In the genomic region with DNA sequence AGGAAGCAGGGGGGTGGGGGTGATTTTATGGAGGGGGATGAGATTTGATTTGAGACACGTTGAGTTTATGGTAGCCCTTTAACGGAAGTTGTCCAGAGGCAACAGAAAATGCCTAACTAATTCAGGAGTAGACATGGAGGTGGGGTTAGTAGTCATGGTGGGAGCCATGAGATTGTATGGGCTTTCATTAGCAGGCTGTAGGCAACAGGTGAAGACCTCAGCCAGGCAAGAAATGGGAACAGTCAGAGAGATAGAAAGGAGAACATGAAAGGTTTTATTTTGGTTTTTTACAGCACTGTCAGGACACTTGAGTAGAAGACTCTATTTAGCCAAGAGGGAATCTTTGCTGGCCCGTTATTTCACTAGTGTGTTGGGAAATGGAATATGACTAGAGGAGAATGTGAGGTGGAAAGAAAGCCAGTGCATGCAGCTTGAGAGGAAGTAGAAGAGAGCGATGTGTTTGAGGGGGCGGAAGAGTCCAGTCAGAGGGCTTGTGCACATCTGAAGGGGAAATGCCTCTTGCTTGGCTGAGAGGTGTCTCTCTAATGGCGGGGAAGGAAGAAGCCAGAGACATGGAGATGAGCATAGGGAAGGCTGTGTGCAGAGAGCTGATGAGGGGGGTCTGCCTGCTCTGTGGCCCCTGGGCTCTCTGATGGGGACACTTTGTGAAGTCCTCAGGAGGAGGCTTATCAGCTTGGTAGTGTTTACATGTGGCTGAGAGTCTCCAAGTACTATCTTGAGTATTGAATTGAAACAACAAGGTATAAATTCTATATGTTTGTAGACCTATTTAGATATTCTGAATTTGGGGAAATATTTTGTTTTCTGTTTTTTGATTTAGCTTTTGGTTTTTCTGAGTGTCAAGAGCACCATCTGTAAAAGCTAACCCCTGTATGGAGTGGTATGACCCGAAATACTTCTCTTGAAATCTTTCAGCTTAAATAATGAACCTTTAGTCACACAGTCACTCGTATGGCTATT, we compare ENCODE assay signal across 9 cellular contexts.
DNase-seq lines count a peak whose midpoint lies in the region; TF ChIP-seq lines count a peak whose summit lies in the region.
"Had no signal": no experiment of that assay in that cellular context is flagged by ENCODE, and none has a peak within 500 bp of the region (broad histone marks: within the 10 kb centered on the region; RNA-seq: fewer than 3 reads in every experiment).

No MANE protein-coding gene starts in this region.

- H3K4me1 ChIP-seq in esophagus (ENCODE audit: control insufficient read depth in 2 of 2, insufficient read depth in 2 of 2, low read length in 1 of 2) (peaks cover 0 to 3% of the 10 kb centered on the region in 2 donors), spleen (peaks cover 13 to 66% (median 55%) of the 10 kb centered on the region in 6 donors), uterus (no peaks in the 10 kb centered on the region)

- no peaks in the 10 kb centered on the region for H3K27me3 ChIP-seq in esophagus (ENCODE audit: control insufficient read depth in 1 of 2, insufficient read depth in 2 of 2, low read length in 2 of 2)
- H3K27me3 ChIP-seq in spleen (replicated peaks in 1 of 7), result no peaks in the 10 kb centered on the region
- no peaks in the 10 kb centered on the region for H3K27me3 ChIP-seq in uterus
- H3K27me3 ChIP-seq: sigmoid colon had no signal

- H3K27me3 Mint-ChIP-seq in activated naive CD4-positive, alpha-beta T cell treated with anti-CD3 and anti-CD28 coated beads for 36 hours (ENCODE audit: low read depth), result no peaks in the 10 kb centered on the region

- intact Hi-C loops in activated naive CD4-positive, alpha-beta T cell treated with anti-CD3 and anti-CD28 coated beads for 36 hours (cut with micrococcal nuclease), result loop anchor here (1.0 to 10.0 kb wide), 6 partner anchors 84 to 973 kb away; a partner anchor contains a TSS
- intact Hi-C loops in spleen (cut with DNase I; ENCODE audit: low total_unique reads) (loop anchor here (10.0 kb wide), 1 partner anchor 83 kb away; a partner anchor contains a TSS), uterus (cut with DNase I; ENCODE audit: low total_unique reads) (loop anchor here (10.0 kb wide), 1 partner anchor 83 kb away; a partner anchor contains a TSS)

- TF ChIP-seq POLR2A in spleen (IDR thresholded peaks at IDR 0.05) (no peak), uterus (IDR thresholded peaks at IDR 0.05) (no peak)

- H3K36me3 ChIP-seq in esophagus (ENCODE audit: control insufficient read depth in 2 of 2, insufficient read depth in 2 of 2, low read length in 1 of 2) (peaks cover 3 to 5% of the 10 kb centered on the region in 2 donors), spleen (peaks cover 0 to 80% (median 27%) of the 10 kb centered on the region in 6 donors), uterus (no peaks in the 10 kb centered on the region)

- CTCF ChIA-PET in activated naive CD4-positive, alpha-beta T cell treated with anti-CD3 and anti-CD28 coated beads for 36 hours (lab: Charles Lee), result interaction anchor here (0.6 to 5.2 kb wide), 43 partner anchors 7 to 385 kb away, joined by 3 to 53 read pairs (median 4); a partner anchor contains a TSS

- H3K4me1 Mint-ChIP-seq in activated naive CD4-positive, alpha-beta T cell treated with anti-CD3 and anti-CD28 coated beads for 36 hours (ENCODE audit: low read depth), result peaks cover 22% of the 10 kb centered on the region

- peak; percentile 51 for DNase-seq in activated naive CD4-positive, alpha-beta T cell treated with anti-CD3 and anti-CD28 coated beads for 36 hours
- no peak for DNase-seq in activated naive CD4-positive, alpha-beta T cell treated with anti-CD3 and anti-CD28 coated beads, Interleukin-2, amount 50 U/mL, for 16 hours
- DNase-seq in NOMO-1 (lab: John Stamatoyannopoulos, UW; ENCODE audit: unreplicated experiment in 2 of 2), result peak; percentile 67 to 83
- no peak for DNase-seq in spleen
- DNase-seq in activated gamma-delta T cell (lab: John Stamatoyannopoulos, UW), result no peak
- DNase-seq in SHP77 (lab: John Stamatoyannopoulos, UW), result no peak
- no peak for DNase-seq in uterus
- DNase-seq: sigmoid colon had no signal

- H3K36me3 Mint-ChIP-seq in activated naive CD4-positive, alpha-beta T cell treated with anti-CD3 and anti-CD28 coated beads for 36 hours (ENCODE audit: low read depth), result peaks cover 47% of the 10 kb centered on the region

- H3K9me3 Mint-ChIP-seq in activated naive CD4-positive, alpha-beta T cell treated with anti-CD3 and anti-CD28 coated beads for 36 hours, result no peaks in the 10 kb centered on the region

- WGBS in esophagus, 2 donors, result 83 to 84% methylated on average over 8 of the region's 8 CpGs
- 51 to 68% (median 55%) methylated on average over 8 of the region's 8 CpGs for WGBS in spleen, 5 donors

- H3K9me3 ChIP-seq in esophagus (ENCODE audit: control insufficient read depth in 2 of 2, insufficient read depth in 1 of 2, low read depth in 1 of 2, low read length in 1 of 2) (no peaks in the 10 kb centered on the region), spleen (no peaks in the 10 kb centered on the region), uterus (no peaks in the 10 kb centered on the region)
- H3K9me3 ChIP-seq: sigmoid colon had no signal

- H3K27ac Mint-ChIP-seq in activated naive CD4-positive, alpha-beta T cell treated with anti-CD3 and anti-CD28 coated beads for 36 hours, result no peak overlapping the region

- H3K27ac ChIP-seq in esophagus (ENCODE audit: low read depth in 2 of 2, low read length in 1 of 2) (peak overlapping the region; percentile 26 to 78), spleen (peak overlapping the region in 6 of 8 donors; percentile 9 to 85 (median 60)), uterus (peak overlapping the region in 1 of 2 donors; percentile 14)

- H3K4me3 ChIP-seq in esophagus (ENCODE audit: low read depth in 1 of 2, low read length in 2 of 2) (no peak overlapping the region), spleen (no peak overlapping the region), uterus (no peak overlapping the region)
- H3K4me3 ChIP-seq: sigmoid colon had no signal

- no peak for TF ChIP-seq CTCF in spleen (IDR thresholded peaks at IDR 0.05 in 8 of 11, conservative IDR thresholded peaks at IDR 0.05 in 3 of 11)
- no peak for TF ChIP-seq CTCF in uterus (IDR thresholded peaks at IDR 0.05)

- H3K4me3 Mint-ChIP-seq in activated naive CD4-positive, alpha-beta T cell treated with anti-CD3 and anti-CD28 coated beads for 36 hours, result no peak overlapping the region

Comparison
In these comparisons a context has a peak if more than half of its experiments do, and no peak if none do; other contexts are left out.
1. DNase-seq: peak in activated naive CD4-positive, alpha-beta T cell treated with anti-CD3 and anti-CD28 coated beads for 36 hours (single experiment) and NOMO-1 (2 of 2); none in activated naive CD4-positive, alpha-beta T cell treated with anti-CD3 and anti-CD28 coated beads, Interleukin-2, amount 50 U/mL, for 16 hours (single experiment), spleen (single experiment), activated gamma-delta T cell (single experiment), SHP77 (0 of 2) and uterus (0 of 2).